In genomic region chrX:40424259-40424658, GRCh38 we compare ENCODE assay signal across 22 cellular contexts.
DNase-seq lines count a peak whose midpoint lies in the region; ATAC-seq, FAIRE-seq and TF ChIP-seq lines count a peak whose summit lies in the region.
"Had no signal": no experiment of that assay in that cellular context is flagged by ENCODE, and none has a peak within 500 bp of the region (broad histone marks: within the 10 kb centered on the region; RNA-seq: fewer than 3 reads in every experiment).

No MANE protein-coding gene starts in this region.

- H3K27me3 ChIP-seq in HepG2 (ENCODE audit: control insufficient read depth in 1 of 2, insufficient read depth in 2 of 2, low read length in 2 of 2) (no peaks in the 10 kb centered on the region), right lobe of liver (no peaks in the 10 kb centered on the region), K562 (ENCODE audit: control insufficient read depth in 2 of 2, insufficient read depth in 2 of 2, low read length in 2 of 2) (no peaks in the 10 kb centered on the region), esophagus squamous epithelium (no peaks in the 10 kb centered on the region)

- TF ChIP-seq EP300 in HepG2 (IDR thresholded peaks at IDR 0.05; ENCODE audit: low read depth in 2 of 2, low read length in 2 of 2), result no peak
- no peak for TF ChIP-seq EP300 in HepG2 (CRISPR knock-in tag; IDR thresholded peaks at IDR 0.05; ENCODE audit: borderline replicate concordance)
- TF ChIP-seq EP300 in K562 (IDR thresholded peaks at IDR 0.05; ENCODE audit: low read length), result no peak

- H2AFZ ChIP-seq in HepG2 (ENCODE audit: low read length) (no peak overlapping the region), K562 (ENCODE audit: low read depth, low read length) (no peak overlapping the region)
- H2AFZ ChIP-seq: GM23338 had no signal

- no peak for DNase-seq in HepG2 (ENCODE audit: low spot score)
- DNase-seq in right lobe of liver, result no peak
- DNase-seq in MV-4-11 (lab: John Stamatoyannopoulos, UW), result peak; percentile 8
- DNase-seq in K562 (ENCODE audit: extremely low read depth in 1 of 4, low spot score in 3 of 4), result no peak
- DNase-seq in esophagus squamous epithelium (lab: John Stamatoyannopoulos, UW), result no peak
- no peak for DNase-seq in DMS53 treated with DMSO at 0.1 percent for 48 hours (lab: John Stamatoyannopoulos, UW; ENCODE audit: unreplicated experiment)
- DNase-seq in AG08396 (ENCODE audit: low spot score), result no peak
- no peak for DNase-seq in GDM1 (lab: John Stamatoyannopoulos, UW)
- DNase-seq: ACHN; AML-193; Calu3; CD4-positive, alpha-beta memory T cell; DND-41; EL; H7; HFFc6 had no signal

- H3K79me2 ChIP-seq in HepG2 (ENCODE audit: insufficient read depth, low read length), result no peaks in the 10 kb centered on the region
- no peaks in the 10 kb centered on the region for H3K79me2 ChIP-seq in K562 (ENCODE audit: control insufficient read depth, insufficient read depth, low read length)

- H3K4me2 ChIP-seq in HepG2 (ENCODE audit: low read depth, low read length), result no peak overlapping the region
- no peak overlapping the region for H3K4me2 ChIP-seq in K562 (ENCODE audit: insufficient read depth, low read length)
- H3K4me2 ChIP-seq: GM23338 had no signal

- TF ChIP-seq RAD21 in HepG2 (CRISPR knock-in tag; IDR thresholded peaks at IDR 0.05), result no peak
- no peak for TF ChIP-seq RAD21 in K562 (CRISPR knock-in tag; conservative IDR thresholded peaks at IDR 0.05 in 1 of 2, IDR thresholded peaks at IDR 0.05 in 1 of 2)

- TF ChIP-seq CTCF in HepG2 (CRISPR knock-in tag; IDR thresholded peaks at IDR 0.05) (no peak), right lobe of liver (IDR thresholded peaks at IDR 0.05) (no peak), K562 (IDR thresholded peaks at IDR 0.05 in 2 of 3, conservative IDR thresholded peaks at IDR 0.05 in 1 of 3; ENCODE audit: insufficient read depth in 2 of 3, low read depth in 1 of 3, low read length in 3 of 3) (no peak), esophagus squamous epithelium (IDR thresholded peaks at IDR 0.05) (no peak)

- no peak overlapping the region for H3K27ac ChIP-seq in HepG2 (ENCODE audit: extremely low read length, insufficient read depth, low read length)
- no peak overlapping the region for H3K27ac ChIP-seq in right lobe of liver
- H3K27ac ChIP-seq in K562 (ENCODE audit: extremely low read depth, low read depth, low read length), result no peak overlapping the region
- peak overlapping the region; percentile 19 to 84 (median 73) for H3K27ac ChIP-seq in esophagus squamous epithelium
- H3K27ac ChIP-seq: C4-2B had no signal

- ATAC-seq in HepG2 (no peak), right lobe of liver (no peak), K562 (no peak)
- ATAC-seq: GM23338, HCT116 had no signal

- POLR2A ChIA-PET in HepG2 (lab: Yijun Ruan, JAX), result no interaction called here
- POLR2A ChIA-PET in K562 (lab: Yijun Ruan, JAX), result no interaction called here

- peaks cover 10% of the 10 kb centered on the region; the same call in 1 of the 2 replicates for H3K4me1 ChIP-seq in HepG2 (ENCODE audit: insufficient read depth, low read length)
- no peaks in the 10 kb centered on the region for H3K4me1 ChIP-seq in right lobe of liver
- no peaks in the 10 kb centered on the region for H3K4me1 ChIP-seq in K562 (replicated peaks in 1 of 2; ENCODE audit: control insufficient read depth in 2 of 2, insufficient read depth in 2 of 2, low read length in 2 of 2)
- H3K4me1 ChIP-seq in esophagus squamous epithelium, result peaks cover 0 to 35% (median 0%) of the 10 kb centered on the region in 3 donors

- no peaks in the 10 kb centered on the region for H3K9me1 ChIP-seq in K562 (ENCODE audit: control insufficient read depth, insufficient read depth, low read length)

- no peak for TF ChIP-seq POLR2A in HepG2 (IDR thresholded peaks at IDR 0.05; ENCODE audit: insufficient read depth in 1 of 2, low read depth in 2 of 2, low read length in 2 of 2)
- TF ChIP-seq POLR2A in right lobe of liver (IDR thresholded peaks at IDR 0.05), result no peak
- no peak for TF ChIP-seq POLR2A in K562 (conservative IDR thresholded peaks at IDR 0.05)
- TF ChIP-seq POLR2A in esophagus squamous epithelium (IDR thresholded peaks at IDR 0.05), result no peak

- H4K20me1 ChIP-seq in HepG2 (ENCODE audit: insufficient read depth, low read length) (no peaks in the 10 kb centered on the region), K562 (replicated peaks; ENCODE audit: control insufficient read depth, insufficient read depth, low read length) (no peaks in the 10 kb centered on the region)

- H3K9me3 ChIP-seq in HepG2 (ENCODE audit: low read length) (no peaks in the 10 kb centered on the region), right lobe of liver (no peaks in the 10 kb centered on the region), K562 (replicated peaks; ENCODE audit: control insufficient read depth, insufficient read depth, low read depth, low read length) (no peaks in the 10 kb centered on the region), esophagus squamous epithelium (peaks cover 0 to 12% (median 0%) of the 10 kb centered on the region in 3 donors)

- H3K4me3 ChIP-seq in HepG2 (replicated peaks in 1 of 3; ENCODE audit: insufficient read depth in 1 of 3, low read depth in 2 of 3, low read length in 3 of 3), result no peak overlapping the region
- H3K4me3 ChIP-seq in right lobe of liver, result no peak overlapping the region
- no peak overlapping the region for H3K4me3 ChIP-seq in K562
- H3K4me3 ChIP-seq in esophagus squamous epithelium, result no peak overlapping the region
- H3K4me3 ChIP-seq: GM23338 had no signal

- FAIRE-seq in HepG2 (lab: Jason Lieb, UNC) (no peak), K562 (lab: Jason Lieb, UNC) (no peak)
- FAIRE-seq: GM12892, GM18507, HTR-8/SVneo had no signal

- CTCF ChIA-PET in HepG2 (lab: Yijun Ruan, JAX; ENCODE audit: low intra/inter-chr PET ratio, low total read pairs) (no interaction called here), K562 (lab: Yijun Ruan, JAX; ENCODE audit: low intra/inter-chr PET ratio) (no interaction called here)

- intact Hi-C loops in HepG2 (cut with micrococcal nuclease; ENCODE audit: unreplicated experiment), result no loop called here
- intact Hi-C loops in right lobe of liver (cut with DNase I), result no loop called here
- intact Hi-C loops in K562 (cut with micrococcal nuclease), result no loop called here
- intact Hi-C loops in esophagus squamous epithelium (cut with DNase I), result no loop called here

- in situ Hi-C loops in HepG2 (cut with HindIII; ENCODE audit: extremely low pct_ligation_motif_present, low pct_unique_long_range_greater_than_20kb) (no loop called here), K562 (cut with MboI) (no loop called here)

- 8% methylated on average over 3 of the region's 3 CpGs for WGBS in HepG2 (ENCODE audit: low lambda C conversion rate)
- WGBS in right lobe of liver (ENCODE audit: insufficient coverage, low coverage, low lambda C conversion rate, missing lambda C conversion rate), result 48% methylated on average over 3 of the region's 3 CpGs
- 23% methylated on average over 3 of the region's 3 CpGs for WGBS in K562 (ENCODE audit: insufficient coverage, low coverage, missing lambda C conversion rate)
- WGBS in esophagus squamous epithelium, 2 donors, result 39 to 67% methylated on average over 3 of the region's 3 CpGs

- H3K9ac ChIP-seq in HepG2 (ENCODE audit: insufficient read depth, low read depth, low read length) (no peak overlapping the region), K562 (ENCODE audit: insufficient read depth in 1 of 2, low read depth in 2 of 2, low read length in 2 of 2) (no peak overlapping the region)

- H3K36me3 ChIP-seq in HepG2 (replicated peaks in 1 of 2; ENCODE audit: control insufficient read depth in 1 of 2, insufficient read depth in 2 of 2, low read length in 2 of 2) (no peaks in the 10 kb centered on the region), right lobe of liver (no peaks in the 10 kb centered on the region), K562 (ENCODE audit: control insufficient read depth, insufficient read depth, low read length) (no peaks in the 10 kb centered on the region), esophagus squamous epithelium (no peaks in the 10 kb centered on the region)

- no TSS peak for BruUV-seq in HepG2 (replicated peaks; lab: Mats Ljungman, UMichigan)
- no TSS peak for BruUV-seq in K562 (replicated peaks; lab: Mats Ljungman, UMichigan)

TF ChIP-seq in HepG2, 621 proteins besides CTCF, POLR2A, EP300 and RAD21 (continues in another document):
- TF ChIP-seq ELF4 (CRISPR knock-in tag; IDR thresholded peaks at IDR 0.05; ENCODE audit: borderline replicate concordance), result no peak
- no peak for TF ChIP-seq MTF1 (CRISPR knock-in tag; IDR thresholded peaks at IDR 0.05)
- TF ChIP-seq, protein P1, sequence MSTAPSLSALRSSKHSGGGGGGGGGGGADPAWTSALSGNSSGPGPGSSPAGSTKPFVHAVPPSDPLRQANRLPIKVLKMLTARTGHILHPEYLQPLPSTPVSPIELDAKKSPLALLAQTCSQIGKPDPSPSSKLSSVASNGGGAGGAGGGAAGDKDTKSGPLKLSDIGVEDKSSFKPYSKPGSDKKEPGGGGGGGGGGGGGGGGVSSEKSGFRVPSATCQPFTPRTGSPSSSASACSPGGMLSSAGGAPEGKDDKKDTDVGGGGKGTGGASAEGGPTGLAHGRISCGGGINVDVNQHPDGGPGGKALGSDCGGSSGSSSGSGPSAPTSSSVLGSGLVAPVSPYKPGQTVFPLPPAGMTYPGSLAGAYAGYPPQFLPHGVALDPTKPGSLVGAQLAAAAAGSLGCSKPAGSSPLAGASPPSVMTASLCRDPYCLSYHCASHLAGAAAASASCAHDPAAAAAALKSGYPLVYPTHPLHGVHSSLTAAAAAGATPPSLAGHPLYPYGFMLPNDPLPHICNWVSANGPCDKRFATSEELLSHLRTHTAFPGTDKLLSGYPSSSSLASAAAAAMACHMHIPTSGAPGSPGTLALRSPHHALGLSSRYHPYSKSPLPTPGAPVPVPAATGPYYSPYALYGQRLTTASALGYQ (CRISPR knock-in tag; IDR thresholded peaks at IDR 0.05), result no peak
- no peak for TF ChIP-seq ZKSCAN5 (CRISPR knock-in tag; IDR thresholded peaks at IDR 0.05)

TF ChIP-seq in K562, 482 proteins besides CTCF, POLR2A, EP300 and RAD21 (continues in another document):
- TF ChIP-seq ZNF316 (IDR thresholded peaks at IDR 0.05) (peak; percentile 84), NFE2 (IDR thresholded peaks at IDR 0.05; ENCODE audit: low read depth) (peak; percentile 57), MAFG (tag; conservative IDR thresholded peaks at IDR 0.05) (peak; percentile 76), MAFF (IDR thresholded peaks at IDR 0.05; ENCODE audit: low read length) (peak; percentile 65; the same call in 1 of the 2 replicates), TCFL5 (CRISPR knock-in tag; conservative IDR thresholded peaks at IDR 0.05) (no peak)

Comparison
In these comparisons a context has a peak if more than half of its experiments do, and no peak if none do; other contexts are left out.
1. H3K27ac ChIP-seq: peak in esophagus squamous epithelium (4 of 4); none in HepG2 (single experiment), right lobe of liver (0 of 3) and K562 (single experiment).
2. Of the 241 proteins assayed by ChIP-seq in both HepG2 and K562: peak only in HepG2: none; only in K562: MAFF, MAFG, NFE2 and NFE2L1; in both: none; in neither: 236; mixed calls (peak in some experiments, not most) for 1.